In the genomic region with DNA sequence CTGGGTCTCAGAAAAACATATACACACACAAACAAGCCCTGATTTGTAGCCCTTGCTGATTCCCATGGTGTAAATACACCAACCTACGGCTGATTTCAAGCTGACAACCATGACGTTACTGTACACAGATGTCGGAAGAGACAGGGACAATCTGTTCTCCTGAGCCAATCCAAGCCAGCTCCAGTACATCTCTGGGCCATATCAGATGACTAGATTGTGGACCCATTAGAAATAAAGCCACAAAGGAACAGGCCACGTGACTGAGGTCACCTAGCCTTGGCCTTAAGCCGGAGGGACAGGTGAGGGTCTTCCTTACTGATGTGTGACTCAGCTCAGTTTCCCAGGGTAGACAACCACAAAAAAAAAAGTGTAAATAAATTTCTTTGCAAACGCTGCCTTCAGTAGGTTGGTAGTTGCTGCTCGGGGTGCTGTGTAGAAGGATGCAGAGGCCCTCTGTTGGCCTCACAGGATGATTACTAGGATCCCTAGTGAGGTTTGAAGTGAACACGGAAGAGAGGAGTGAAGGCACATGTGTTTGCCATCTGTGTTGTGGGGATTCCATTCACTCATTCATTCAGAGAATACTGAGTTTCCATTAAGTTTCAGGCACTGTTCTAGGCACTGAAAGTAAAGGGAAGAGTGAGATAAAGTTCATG, we compare ENCODE assay signal across 1 cellular context.
TF ChIP-seq lines count a peak whose summit lies in the region.

No MANE protein-coding gene starts in this region.

TF ChIP-seq in H1, 55 proteins besides CTCF, POLR2A, EP300 and RAD21:
- TF ChIP-seq TAF1 (IDR thresholded peaks at IDR 0.05; ENCODE audit: low read depth, low read length): no peak
- TF ChIP-seq CHD1 (IDR thresholded peaks at IDR 0.05; ENCODE audit: low read depth, low read length): no peak
- TF ChIP-seq KDM5A (IDR thresholded peaks at IDR 0.05; ENCODE audit: low read length): no peak
- TF ChIP-seq, protein P1, sequence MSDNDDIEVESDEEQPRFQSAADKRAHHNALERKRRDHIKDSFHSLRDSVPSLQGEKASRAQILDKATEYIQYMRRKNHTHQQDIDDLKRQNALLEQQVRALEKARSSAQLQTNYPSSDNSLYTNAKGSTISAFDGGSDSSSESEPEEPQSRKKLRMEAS (IDR thresholded peaks at IDR 0.05): no peak
- TF ChIP-seq SUZ12 (IDR thresholded peaks at IDR 0.05; ENCODE audit: low read length): no peak
- TF ChIP-seq SAP30 (IDR thresholded peaks at IDR 0.05; ENCODE audit: insufficient read depth, insufficient replicate concordance, low read length): no peak
- no peak for TF ChIP-seq SIRT6 (IDR thresholded peaks at IDR 0.05; ENCODE audit: low read length)
- TF ChIP-seq POLR2AphosphoS5 (IDR thresholded peaks at IDR 0.05; ENCODE audit: low read depth, low read length): no peak
- TF ChIP-seq PHF8 (conservative IDR thresholded peaks at IDR 0.05; ENCODE audit: low read depth, low read length): no peak
